8 cellular contexts compared by ENCODE assay signal in the genomic region with DNA sequence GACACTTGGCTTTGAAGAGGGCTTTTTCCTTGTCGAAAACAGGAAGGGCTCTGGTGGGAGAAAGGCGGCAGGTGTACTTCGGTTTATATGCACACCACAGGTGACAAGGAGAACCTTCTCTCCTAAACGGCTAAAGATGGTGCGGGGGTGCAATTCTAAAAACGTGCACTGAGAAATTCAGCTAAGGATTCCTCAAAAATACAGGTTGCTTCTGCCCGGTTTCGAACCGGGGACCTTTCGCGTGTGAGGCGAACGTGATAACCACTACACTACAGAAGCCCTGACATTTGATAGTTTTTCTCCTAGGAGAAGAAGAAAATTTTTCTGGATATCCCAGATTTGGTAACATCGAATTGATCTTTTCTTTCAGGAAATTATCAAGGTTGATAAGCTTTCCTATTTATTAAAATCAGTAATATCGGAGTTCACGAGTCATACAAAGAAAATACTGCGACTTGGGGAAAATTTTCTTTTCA. TPM values are rescaled to one million over a fixed set of nuclear protein-coding genes. Genes with fewer than 3 reads are reported as not detected.
DNase-seq lines count a peak whose midpoint lies in the region; ATAC-seq, FAIRE-seq and TF ChIP-seq lines count a peak whose summit lies in the region.

No MANE protein-coding gene starts in this region.

- peak overlapping the region; percentile 91 for H2AFZ ChIP-seq in osteoblast (ENCODE audit: low read length)

- peak overlapping the region; percentile 80 for H3K9ac ChIP-seq in NT2/D1 (ENCODE audit: insufficient read length, low read depth)

- peak; percentile 28 for DNase-seq in GM20000 (ENCODE audit: low spot score)
- DNase-seq in NT2/D1 (ENCODE audit: low read depth, low spot score): no peak
- DNase-seq in bronchial epithelial cell (ENCODE audit: low read depth): peak; percentile 50
- DNase-seq in osteoblast (ENCODE audit: insufficient read length, low spot score, missing footprints): peak; percentile 92
- no peak for DNase-seq in medulla oblongata (ENCODE audit: extremely low spot score)
- no peak for DNase-seq in middle frontal gyrus (ENCODE audit: extremely low spot score, low spot score)

- no peak for ATAC-seq in GM21825 (IDR thresholded peaks at IDR 0.05; ENCODE audit: unreplicated experiment)

- peak overlapping the region; percentile 73 for H3K4me3 ChIP-seq in NT2/D1 (ENCODE audit: insufficient read length, low read depth)
- peak overlapping the region; percentile 34 for H3K4me3 ChIP-seq in bronchial epithelial cell (ENCODE audit: low read depth, low read length)
- H3K4me3 ChIP-seq in osteoblast (ENCODE audit: insufficient read depth, low read length): peak overlapping the region; percentile 65

- H3K27me3 ChIP-seq in NT2/D1 (ENCODE audit: insufficient read depth, insufficient read length) (no peaks in the 10 kb centered on the region), bronchial epithelial cell (ENCODE audit: control insufficient read depth, insufficient read depth, low read length) (peaks cover 12% of the 10 kb centered on the region), osteoblast (ENCODE audit: insufficient read depth, low read length) (peaks cover 29% of the 10 kb centered on the region)

- H3K9me3 ChIP-seq in NT2/D1 (ENCODE audit: insufficient read depth, low read length) (no peaks in the 10 kb centered on the region), osteoblast (ENCODE audit: low read depth, low read length) (no peaks in the 10 kb centered on the region)

- H3K4me2 ChIP-seq in osteoblast (ENCODE audit: insufficient read depth, low read length): peak overlapping the region; percentile 94

- H3K36me3 ChIP-seq in NT2/D1 (ENCODE audit: insufficient read depth, insufficient read length, low read length) (no peaks in the 10 kb centered on the region), bronchial epithelial cell (ENCODE audit: control insufficient read depth, insufficient read depth, low read length) (no peaks in the 10 kb centered on the region), osteoblast (ENCODE audit: insufficient read depth, low read length) (no peaks in the 10 kb centered on the region)

- FAIRE-seq in bronchial epithelial cell (lab: Jason Lieb, UNC): no peak

- H3K79me2 ChIP-seq in osteoblast (ENCODE audit: insufficient read depth, low read length): no peaks in the 10 kb centered on the region

- H3K4me1 ChIP-seq in NT2/D1 (ENCODE audit: insufficient read depth, insufficient read length): no peaks in the 10 kb centered on the region
- peaks cover 4% of the 10 kb centered on the region for H3K4me1 ChIP-seq in osteoblast (ENCODE audit: insufficient read depth, low read length)

- H4K20me1 ChIP-seq in osteoblast (ENCODE audit: insufficient read depth, low read length): no peaks in the 10 kb centered on the region

- H3K27ac ChIP-seq in 22Rv1: peak overlapping the region; percentile 72
- H3K27ac ChIP-seq in osteoblast (ENCODE audit: low read depth, low read length): no peak overlapping the region

- TF ChIP-seq CTCF in 22Rv1 (IDR thresholded peaks at IDR 0.05) (no peak), GM20000 (IDR thresholded peaks at IDR 0.05; ENCODE audit: extremely low read depth, missing control alignments) (no peak), bronchial epithelial cell (IDR thresholded peaks at IDR 0.05; ENCODE audit: insufficient read depth, low read length, severe bottlenecking) (no peak), osteoblast (IDR thresholded peaks at IDR 0.05; ENCODE audit: extremely low read depth, low read depth, low read length) (no peak)

RNA-seq across cellular contexts. Expression of a gene that starts 32.0 kb away (rescaled TPM):
- total RNA-seq in bronchial epithelial cell (not detected in 2 replicates), osteoblast (under 0.01 TPM in 1 of 2 replicates, not detected in the other)

RNA-seq across cellular contexts. Expression of a gene that starts 32.6 kb away (rescaled TPM):
- total RNA-seq in bronchial epithelial cell: 4.5 and 15.1 TPM in 2 replicates
- not detected in 2 replicates for total RNA-seq in osteoblast

Comparison
In these comparisons a context has a peak if more than half of its experiments do, and no peak if none do; other contexts are left out.
1. DNase-seq: peak in GM20000 (single experiment), bronchial epithelial cell (single experiment) and osteoblast (single experiment); none in NT2/D1 (single experiment), medulla oblongata (single experiment) and middle frontal gyrus (single experiment).
2. Peak in every context shown above with its lines, with median percentiles within 50 percentile points of each other: H3K4me3 ChIP-seq.